In the genomic region with DNA sequence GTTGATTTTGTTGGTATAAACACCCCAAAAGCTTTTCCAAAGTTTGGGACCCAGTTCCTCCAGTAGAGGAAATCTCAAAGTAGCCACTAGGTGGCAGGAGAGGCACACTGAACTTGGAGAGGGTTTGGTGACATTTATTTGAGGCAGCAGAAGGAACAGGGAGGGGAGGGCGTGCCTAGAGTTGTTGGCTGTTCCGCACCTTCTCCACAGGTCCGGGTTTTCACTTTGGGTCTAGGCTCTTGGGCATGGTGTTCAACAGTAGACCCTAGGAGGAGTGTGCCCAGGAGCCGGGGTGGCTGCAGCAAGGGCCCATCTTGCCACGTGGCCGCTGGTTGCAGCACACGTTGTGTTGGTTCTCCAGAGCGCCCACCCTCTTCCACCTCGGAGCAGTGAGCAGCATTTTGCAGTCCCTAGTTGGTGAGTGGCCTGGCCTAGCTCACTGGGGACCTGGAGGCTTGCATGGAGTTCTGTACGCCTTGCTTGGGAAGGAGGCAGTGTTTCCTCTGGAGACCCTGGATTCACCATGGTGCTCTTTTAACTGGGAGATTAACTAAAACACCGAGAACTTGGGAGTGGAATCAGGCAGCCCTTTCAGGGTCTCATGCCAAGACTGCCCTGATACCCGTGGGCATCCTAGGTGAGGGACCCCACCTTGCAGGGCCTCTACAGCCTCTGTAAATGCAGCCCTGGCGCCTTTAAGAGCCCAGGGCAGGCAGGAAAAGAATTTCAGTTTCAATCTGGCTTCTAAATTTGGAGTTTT, we compare ENCODE assay signal across 8 cellular contexts. TPM values are rescaled to one million over a fixed set of nuclear protein-coding genes. Genes with fewer than 3 reads are reported as not detected.
DNase-seq lines count a peak whose midpoint lies in the region; ATAC-seq and TF ChIP-seq lines count a peak whose summit lies in the region.

No MANE protein-coding gene starts in this region.

- peak overlapping the region; percentile 51 to 79 for H3K4me3 ChIP-seq in stomach smooth muscle (ENCODE audit: low read length in 2 of 2)

- no peaks in the 10 kb centered on the region for H3K9me3 ChIP-seq in stomach smooth muscle (ENCODE audit: control insufficient read depth in 2 of 2, low read length in 2 of 2)

- H3K9ac ChIP-seq in stomach smooth muscle (ENCODE audit: low read length in 2 of 2): peak overlapping the region; percentile 72 to 99

- peaks cover 65% of the 10 kb centered on the region for H3K4me1 Mint-ChIP-seq in neural crest cell

- ATAC-seq in GM21360 (IDR thresholded peaks at IDR 0.05; ENCODE audit: unreplicated experiment) (peak; percentile 42), foreskin keratinocyte (peak; percentile 20)

- H3K36me3 ChIP-seq in stomach smooth muscle (ENCODE audit: control insufficient read depth in 2 of 2, insufficient read depth in 2 of 2, low read length in 2 of 2): peaks cover 16 to 25% of the 10 kb centered on the region in 2 donors

- H3K36me3 Mint-ChIP-seq in neural crest cell (ENCODE audit: low read depth): peaks cover 5% of the 10 kb centered on the region

- peak overlapping the region; percentile 83 for H3K27ac ChIP-seq in foreskin keratinocyte
- H3K27ac ChIP-seq in stomach smooth muscle (ENCODE audit: low read length): peak overlapping the region; percentile 100

- H3K4me3 Mint-ChIP-seq in neural crest cell: peak overlapping the region; percentile 73

- no peaks in the 10 kb centered on the region for H3K9me3 Mint-ChIP-seq in neural crest cell

- peak; percentile 96 for TF ChIP-seq CTCF in foreskin keratinocyte (conservative IDR thresholded peaks at IDR 0.05)
- peak; percentile 97 for TF ChIP-seq CTCF in neural crest cell (conservative IDR thresholded peaks at IDR 0.05)

- TF ChIP-seq POLR2A in Raji (IDR thresholded peaks at IDR 0.05; ENCODE audit: insufficient read depth, low read depth, low read length): peak; percentile 56; the same call in 1 of the 2 replicates

- H3K27me3 ChIP-seq in foreskin keratinocyte: no peaks in the 10 kb centered on the region
- no peaks in the 10 kb centered on the region for H3K27me3 ChIP-seq in stomach smooth muscle (ENCODE audit: control insufficient read depth in 1 of 2, insufficient read depth in 2 of 2, low read length in 2 of 2)

- peaks cover 27% of the 10 kb centered on the region for H3K4me1 ChIP-seq in foreskin keratinocyte
- peaks cover 64% of the 10 kb centered on the region for H3K4me1 ChIP-seq in stomach smooth muscle (ENCODE audit: control insufficient read depth, insufficient read depth, low read length)

- H3K27me3 Mint-ChIP-seq in neural crest cell (ENCODE audit: low read depth): peaks cover 4% of the 10 kb centered on the region

- DNase-seq in AML-193 (lab: John Stamatoyannopoulos, UW) (peak; percentile 70 to 75), M059J (ENCODE audit: low read depth) (peak; percentile 93), foreskin keratinocyte (peak; percentile 47 to 70), neural crest cell (ENCODE audit: low read depth, low spot score) (peak; percentile 87)
- DNase-seq in activated effector memory CD4-positive, alpha-beta T cell treated with Interleukin-2 at 50 U/mL for 16 hours: peak; percentile 63

- peak overlapping the region; percentile 99 for H3K27ac Mint-ChIP-seq in neural crest cell (ENCODE audit: unreplicated experiment)

RNA-seq across cellular contexts. Expression of a gene that starts 28.2 kb away (rescaled TPM):
- total RNA-seq in M059J (2014; rRNA removed; shearing (Covaris generic)): 106 and 152 TPM in 2 replicates
- total RNA-seq in foreskin keratinocyte: 106 and 109 TPM in 2 replicates
- polyA plus RNA-seq in foreskin keratinocyte: 119 and 126 TPM in 2 replicates
- 136 and 144 TPM in 2 replicates for total RNA-seq in neural crest cell

RNA-seq across cellular contexts. Expression of a gene that starts 28.8 kb away (rescaled TPM):
- 39.3 and 46.0 TPM in 2 replicates for total RNA-seq in M059J (2014; rRNA removed; shearing (Covaris generic))
- total RNA-seq in foreskin keratinocyte (9.0 and 9.6 TPM in 2 replicates), neural crest cell (24.9 and 26.0 TPM in 2 replicates)
- polyA plus RNA-seq in foreskin keratinocyte: 10.1 and 10.9 TPM in 2 replicates

RNA-seq across cellular contexts. Expression of a gene that starts 38.6 kb away (rescaled TPM):
- 43.1 and 75.3 TPM in 2 replicates for total RNA-seq in M059J (2014; rRNA removed; shearing (Covaris generic))
- 10.7 and 11.6 TPM in 2 replicates for total RNA-seq in foreskin keratinocyte
- polyA plus RNA-seq in foreskin keratinocyte: 12.8 and 13.8 TPM in 2 replicates
- total RNA-seq in neural crest cell: 19.1 and 19.9 TPM in 2 replicates

RNA-seq across cellular contexts. Expression of a gene that starts 58.5 kb away (rescaled TPM):
- total RNA-seq in M059J (2014; rRNA removed; shearing (Covaris generic)): 25.7 and 32.4 TPM in 2 replicates
- total RNA-seq in foreskin keratinocyte: 18.4 and 20.2 TPM in 2 replicates
- polyA plus RNA-seq in foreskin keratinocyte: 17.9 and 21.0 TPM in 2 replicates
- total RNA-seq in neural crest cell: 43.1 and 43.9 TPM in 2 replicates

Comparison
In these comparisons a context has a peak if more than half of its experiments do, and no peak if none do; other contexts are left out.
1. Peak in every context shown above with its lines: DNase-seq, ATAC-seq, H3K4me3 ChIP-seq and H3K27ac ChIP-seq.